ENCODE assay signal across 19 cellular contexts in the genomic region with DNA sequence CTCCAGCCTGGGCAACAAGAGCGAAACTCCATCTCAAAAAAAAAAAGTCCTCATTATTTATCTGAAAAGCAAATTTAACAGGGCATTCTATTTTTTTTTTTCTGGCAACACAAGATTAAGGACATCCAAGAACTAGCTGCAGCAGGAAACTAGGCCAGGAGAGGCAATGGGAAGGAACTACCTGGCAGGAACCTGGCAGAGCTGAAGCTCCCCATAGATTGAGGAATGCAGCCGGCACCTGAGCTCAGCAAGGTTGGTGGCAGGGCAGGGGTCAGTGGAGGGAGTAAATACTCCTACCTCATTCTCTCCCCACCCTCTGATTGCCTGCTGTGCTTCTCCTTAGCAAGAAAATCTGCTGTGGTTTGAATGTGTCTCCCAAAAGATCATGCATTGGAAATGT. TPM values are rescaled to one million over a fixed set of nuclear protein-coding genes. Genes with fewer than 3 reads are reported as not detected.
A peak's percentile ranks its signal among the peaks of the same experiment; 100 is the strongest.
DNase-seq lines count a peak whose midpoint lies in the region; ATAC-seq and TF ChIP-seq lines count a peak whose summit lies in the region.
"Had no signal": no experiment of that assay in that cellular context is flagged by ENCODE, and none has a peak within 500 bp of the region (broad histone marks: within the 10 kb centered on the region; RNA-seq: fewer than 3 reads in every experiment).

No MANE protein-coding gene starts in this region.

- H2AFZ ChIP-seq in mammary epithelial cell (ENCODE audit: low read depth, low read length): peak overlapping the region; percentile 27
- H2AFZ ChIP-seq: GM23248 had no signal

- H3K9me3 Mint-ChIP-seq in MCF 10A (ENCODE audit: unreplicated experiment): no peaks in the 10 kb centered on the region
- H3K9me3 Mint-ChIP-seq: CD4-positive, alpha-beta T cell; HFFc6 had no signal

- dilution Hi-C loops in mammary epithelial cell (cut with HindIII; ENCODE audit: low sequenced_read_pairs): no loop called here

- H3K27me3 ChIP-seq in mammary epithelial cell (ENCODE audit: insufficient read depth, low read length) (no peaks in the 10 kb centered on the region), RWPE2 (ENCODE audit: insufficient read depth, poor library complexity, severe bottlenecking) (no peaks in the 10 kb centered on the region), tibial artery (no peaks in the 10 kb centered on the region)

- no peaks in the 10 kb centered on the region for H3K27me3 Mint-ChIP-seq in MCF 10A (ENCODE audit: insufficient read depth, unreplicated experiment)
- H3K27me3 Mint-ChIP-seq: CD4-positive, alpha-beta T cell had no signal

- intact Hi-C loops in mammary epithelial cell (cut with micrococcal nuclease): loop anchor here (2.0 kb wide), 1 partner anchor 13 kb away; no protein-coding TSS in a partner anchor
- intact Hi-C loops in MCF 10A (cut with micrococcal nuclease): no loop called here
- intact Hi-C loops in tibial artery (cut with DNase I; ENCODE audit: low total_unique reads): no loop called here

- BruUV-seq in mammary epithelial cell (replicated peaks; lab: Mats Ljungman, UMichigan) (no TSS peak), MCF 10A (replicated peaks; lab: Mats Ljungman, UMichigan) (no TSS peak)

- no peaks in the 10 kb centered on the region for H4K20me1 ChIP-seq in mammary epithelial cell (ENCODE audit: insufficient read depth, low read length)

- H3K36me3 Mint-ChIP-seq in MCF 10A (ENCODE audit: insufficient read depth, unreplicated experiment): no peaks in the 10 kb centered on the region

- no peaks in the 10 kb centered on the region for H3K79me2 ChIP-seq in mammary epithelial cell (ENCODE audit: insufficient read depth, low read length)

- H3K36me3 ChIP-seq in mammary epithelial cell (ENCODE audit: insufficient read depth, low read length) (no peaks in the 10 kb centered on the region), RWPE2 (ENCODE audit: low read depth) (no peaks in the 10 kb centered on the region), tibial artery (no peaks in the 10 kb centered on the region)

- H3K4me3 Mint-ChIP-seq in MCF 10A (ENCODE audit: unreplicated experiment): no peak overlapping the region
- H3K4me3 Mint-ChIP-seq: CD4-positive, alpha-beta T cell; HFFc6 had no signal

- in situ Hi-C loops in mammary epithelial cell (cut with MboI; ENCODE audit: low sequenced_read_pairs in 2 of 2): no loop called here

- CTCF ChIA-PET in mammary epithelial cell (lab: Charles Lee; ENCODE audit: low non-redundant PET) (interaction anchor here (0.9 kb wide), 1 partner anchor 9 kb away, joined by 5 read pairs; no protein-coding TSS in a partner anchor), MCF 10A (lab: Yijun Ruan, JAX) (interaction anchor here (0.6 to 1.1 kb wide), 5 partner anchors 11 to 1420 kb away, joined by 3 to 6 read pairs (median 3); no protein-coding TSS in a partner anchor)

- H3K9me3 ChIP-seq in mammary epithelial cell (replicated peaks; ENCODE audit: insufficient read depth, low read length): peaks cover 3% of the 10 kb centered on the region
- H3K9me3 ChIP-seq in RWPE2 (ENCODE audit: severe bottlenecking): no peaks in the 10 kb centered on the region
- no peaks in the 10 kb centered on the region for H3K9me3 ChIP-seq in tibial artery
- H3K9me3 ChIP-seq: A549, Caco-2 had no signal

- 90% methylated on average over 2 of the region's 2 CpGs for WGBS in mammary epithelial cell (ENCODE audit: low coverage, missing lambda C conversion rate)

- no peaks in the 10 kb centered on the region for H3K4me1 Mint-ChIP-seq in MCF 10A (ENCODE audit: insufficient read depth, unreplicated experiment)

- H3K9ac ChIP-seq in mammary epithelial cell (ENCODE audit: insufficient read depth, low read length): no peak overlapping the region
- H3K9ac ChIP-seq: GM23248 had no signal

- no peak overlapping the region for H3K4me3 ChIP-seq in mammary epithelial cell (replicated peaks in 1 of 3; ENCODE audit: insufficient read depth in 1 of 3, low read depth in 2 of 3, low read length in 3 of 3)
- no peak overlapping the region for H3K4me3 ChIP-seq in RWPE2 (ENCODE audit: severe bottlenecking)
- H3K4me3 ChIP-seq in tibial artery: no peak overlapping the region
- H3K4me3 ChIP-seq: A549, GM23248 had no signal

- H3K27ac Mint-ChIP-seq in MCF 10A (ENCODE audit: low read depth, unreplicated experiment): no peak overlapping the region
- H3K27ac Mint-ChIP-seq: CD4-positive, alpha-beta T cell; HFFc6 had no signal

- no peak for DNase-seq in mammary epithelial cell
- no peak for DNase-seq in MCF 10A (ENCODE audit: unreplicated experiment)
- no peak for DNase-seq in RWPE2 (ENCODE audit: low spot score)
- no peak for DNase-seq in epithelial cell of prostate (ENCODE audit: low read depth, low spot score)
- DNase-seq in tibial artery: no peak
- DNase-seq in NCI-H510A (lab: John Stamatoyannopoulos, UW): no peak
- no peak for DNase-seq in NCI-H2227 treated with DMSO at 0.1 percent for 48 hours (lab: John Stamatoyannopoulos, UW)
- DNase-seq: AML-193; Caco-2; CD4-positive, alpha-beta T cell; GDM1; GM23248; H7; HFFc6 had no signal

- ATAC-seq in RWPE2 (ENCODE audit: low read depth) (no peak), HG02610 (IDR thresholded peaks at IDR 0.05; ENCODE audit: unreplicated experiment) (no peak)
- ATAC-seq: A549, HCT116 had no signal

- POLR2A ChIA-PET in MCF 10A (lab: Yijun Ruan, JAX): interaction anchor here (0.8 to 1.1 kb wide), 2 partner anchors 11 to 30 kb away, joined by 3 to 6 read pairs; a partner anchor contains a TSS

- TF ChIP-seq CTCF in mammary epithelial cell (conservative IDR thresholded peaks at IDR 0.05 in 1 of 2, IDR thresholded peaks at IDR 0.05 in 1 of 2; ENCODE audit: extremely low read depth in 1 of 2, insufficient read depth in 1 of 2, low read depth in 1 of 2, low read length in 2 of 2): no peak
- TF ChIP-seq CTCF in MCF 10A (IDR thresholded peaks at IDR 0.05; ENCODE audit: unreplicated experiment): no peak
- no peak for TF ChIP-seq CTCF in RWPE2 (IDR thresholded peaks at IDR 0.05; ENCODE audit: poor library complexity, severe bottlenecking)
- TF ChIP-seq CTCF in tibial artery (IDR thresholded peaks at IDR 0.05): no peak

- H3K27ac ChIP-seq in mammary epithelial cell (ENCODE audit: insufficient read depth, low read depth, low read length) (no peak overlapping the region), RWPE2 (ENCODE audit: poor library complexity, severe bottlenecking) (peak overlapping the region; percentile 34), epithelial cell of prostate (peak overlapping the region; percentile 36), tibial artery (no peak overlapping the region)
- H3K27ac ChIP-seq: 22Rv1, C4-2B, GM23248 had no signal

- H3K4me2 ChIP-seq in mammary epithelial cell (ENCODE audit: insufficient read depth, low read depth, low read length): no peak overlapping the region
- H3K4me2 ChIP-seq: A549 had no signal

- peaks cover 8% of the 10 kb centered on the region for H3K4me1 ChIP-seq in mammary epithelial cell (ENCODE audit: insufficient read depth, low read length)
- peaks cover 10% of the 10 kb centered on the region for H3K4me1 ChIP-seq in RWPE2 (ENCODE audit: insufficient read depth, poor library complexity, severe bottlenecking)
- no peaks in the 10 kb centered on the region for H3K4me1 ChIP-seq in tibial artery

RNA-seq across cellular contexts. Expression of a gene that starts 30.4 kb away (rescaled TPM):
- 100 to 1,000 TPM; 160 to 162 TPM for total RNA-seq in mammary epithelial cell
- polyA plus RNA-seq in mammary epithelial cell: 223 TPM
- 181 TPM for polyA minus RNA-seq in mammary epithelial cell
- total RNA-seq in MCF 10A (2022): 145 and 160 TPM in 2 replicates

Comparison
In these comparisons a context has a peak if more than half of its experiments do, and no peak if none do; other contexts are left out.
1. H3K27ac ChIP-seq: peak in RWPE2 (single experiment) and epithelial cell of prostate (single experiment); none in mammary epithelial cell (single experiment) and tibial artery (0 of 2).